8 cellular contexts compared by ENCODE assay signal in the genomic region with DNA sequence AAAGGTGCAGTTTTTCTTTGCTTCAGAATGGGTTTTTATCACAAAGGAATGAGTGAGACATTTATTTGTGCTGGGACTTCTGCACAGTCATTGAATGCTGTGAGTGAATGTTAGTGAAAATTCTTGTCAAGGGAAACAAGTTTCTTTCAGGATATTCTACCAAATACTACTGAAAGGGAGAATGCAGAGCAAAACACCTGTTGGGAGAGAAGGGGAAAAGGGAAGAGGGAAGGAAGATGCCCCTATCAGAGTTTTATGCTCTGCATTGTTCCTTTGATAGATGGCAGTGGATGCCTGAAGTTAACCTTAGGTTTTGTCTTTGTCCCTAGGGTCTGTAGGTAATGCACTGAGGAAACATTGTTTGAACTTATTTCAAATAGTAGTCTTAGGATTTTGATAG. TPM values are rescaled to one million over a fixed set of nuclear protein-coding genes. Genes with fewer than 3 reads are reported as not detected.
DNase-seq lines count a peak whose midpoint lies in the region; ATAC-seq, FAIRE-seq and TF ChIP-seq lines count a peak whose summit lies in the region.
"Had no signal": no experiment of that assay in that cellular context is flagged by ENCODE, and none has a peak within 500 bp of the region (broad histone marks: within the 10 kb centered on the region; RNA-seq: fewer than 3 reads in every experiment).

No MANE protein-coding gene starts in this region.

- H3K9me3 ChIP-seq in HAP-1, result no peaks in the 10 kb centered on the region
- no peaks in the 10 kb centered on the region for H3K9me3 ChIP-seq in vagina

- peak overlapping the region; percentile 53 for H3K27ac Mint-ChIP-seq in activated T-helper 2 cell treated with anti-CD3 and anti-CD28 coated beads, Interferon-gamma antibody, Interleukin-2, Interleukin-4, amounts not matched to agents 10 μg/mL and 5 μg/mL and 100 μg/mL, durations not matched to agents 14 hours and 24 hours and 36 hours
- H3K27ac Mint-ChIP-seq in natural killer cell treated with Interleukin-12 subunit alpha and Interleukin-12 subunit beta and Interleukin-15 and Interleukin-18, amount 100 ng/mL, for 72 hours, result peak overlapping the region; percentile 94 to 98

- H3K4me3 ChIP-seq in HAP-1 (peak overlapping the region; percentile 98; the same call in 1 of the 2 replicates), vagina (no peak overlapping the region)

- H3K36me3 ChIP-seq in HAP-1 (replicated peaks) (peaks cover 16% of the 10 kb centered on the region), vagina (no peaks in the 10 kb centered on the region)

- H3K27ac ChIP-seq in vagina, result no peak overlapping the region
- H3K27ac ChIP-seq: parathyroid adenoma had no signal

- TF ChIP-seq CTCF in vagina (IDR thresholded peaks at IDR 0.05), result no peak

- in situ Hi-C loops in HAP-1 (cut with MboI; ENCODE audit: low sequenced_read_pairs), result no loop called here

- no peaks in the 10 kb centered on the region for H3K9me3 Mint-ChIP-seq in activated T-helper 2 cell treated with anti-CD3 and anti-CD28 coated beads, Interferon-gamma antibody, Interleukin-2, Interleukin-4, amounts not matched to agents 10 μg/mL and 5 μg/mL and 100 μg/mL, durations not matched to agents 14 hours and 24 hours and 36 hours
- no peaks in the 10 kb centered on the region for H3K9me3 Mint-ChIP-seq in natural killer cell treated with Interleukin-12 subunit alpha and Interleukin-12 subunit beta and Interleukin-15 and Interleukin-18, amount 100 ng/mL, for 72 hours

- peaks cover 43% of the 10 kb centered on the region for H3K4me1 Mint-ChIP-seq in activated T-helper 2 cell treated with anti-CD3 and anti-CD28 coated beads, Interferon-gamma antibody, Interleukin-2, Interleukin-4, amounts not matched to agents 10 μg/mL and 5 μg/mL and 100 μg/mL, durations not matched to agents 14 hours and 24 hours and 36 hours (ENCODE audit: low read depth)
- peaks cover 39 to 42% of the 10 kb centered on the region in 2 donors for H3K4me1 Mint-ChIP-seq in natural killer cell treated with Interleukin-12 subunit alpha and Interleukin-12 subunit beta and Interleukin-15 and Interleukin-18, amount 100 ng/mL, for 72 hours (ENCODE audit: low read depth in 2 of 2)

- peaks cover 36% of the 10 kb centered on the region for H3K4me1 ChIP-seq in HAP-1
- H3K4me1 ChIP-seq in vagina, result peaks cover 72% of the 10 kb centered on the region

- H3K36me3 Mint-ChIP-seq in activated T-helper 2 cell treated with anti-CD3 and anti-CD28 coated beads, Interferon-gamma antibody, Interleukin-2, Interleukin-4, amounts not matched to agents 10 μg/mL and 5 μg/mL and 100 μg/mL, durations not matched to agents 14 hours and 24 hours and 36 hours (ENCODE audit: low read depth), result peaks cover 53% of the 10 kb centered on the region
- H3K36me3 Mint-ChIP-seq in natural killer cell treated with Interleukin-12 subunit alpha and Interleukin-12 subunit beta and Interleukin-15 and Interleukin-18, amount 100 ng/mL, for 72 hours, result peaks cover 7% of the 10 kb centered on the region

- no peak for FAIRE-seq in frontal cortex (lab: Jason Lieb, UNC)

- peak overlapping the region; percentile 90 for H3K4me3 Mint-ChIP-seq in activated T-helper 2 cell treated with anti-CD3 and anti-CD28 coated beads, Interferon-gamma antibody, Interleukin-2, Interleukin-4, amounts not matched to agents 10 μg/mL and 5 μg/mL and 100 μg/mL, durations not matched to agents 14 hours and 24 hours and 36 hours (ENCODE audit: low read depth)
- peak overlapping the region; percentile 98 for H3K4me3 Mint-ChIP-seq in natural killer cell treated with Interleukin-12 subunit alpha and Interleukin-12 subunit beta and Interleukin-15 and Interleukin-18, amount 100 ng/mL, for 72 hours

- H3K27me3 Mint-ChIP-seq in activated T-helper 2 cell treated with anti-CD3 and anti-CD28 coated beads, Interferon-gamma antibody, Interleukin-2, Interleukin-4, amounts not matched to agents 10 μg/mL and 5 μg/mL and 100 μg/mL, durations not matched to agents 14 hours and 24 hours and 36 hours (ENCODE audit: low read depth), result no peaks in the 10 kb centered on the region
- no peaks in the 10 kb centered on the region for H3K27me3 Mint-ChIP-seq in natural killer cell treated with Interleukin-12 subunit alpha and Interleukin-12 subunit beta and Interleukin-15 and Interleukin-18, amount 100 ng/mL, for 72 hours

- ATAC-seq in natural killer cell treated with Interleukin-12 subunit alpha and Interleukin-12 subunit beta and Interleukin-15 and Interleukin-18, amount 100 ng/mL, for 72 hours, result no peak
- no peak for ATAC-seq in GM18502 (IDR thresholded peaks at IDR 0.05; ENCODE audit: poor library complexity, unreplicated experiment)

- no peak for TF ChIP-seq POLR2A in vagina (IDR thresholded peaks at IDR 0.05)

- H3K27me3 ChIP-seq in HAP-1 (ENCODE audit: low read depth), result no peaks in the 10 kb centered on the region
- no peaks in the 10 kb centered on the region for H3K27me3 ChIP-seq in vagina

- DNase-seq in HAP-1 (ENCODE audit: low spot score in 2 of 2) (no peak), frontal cortex (ENCODE audit: low spot score in 2 of 2) (no peak), vagina (ENCODE audit: extremely low spot score in 2 of 2) (no peak)
- no peak for DNase-seq in activated T-helper 2 cell treated with anti-CD3 and anti-CD28 coated beads, Interferon-gamma antibody, Interleukin-2, Interleukin-4, amounts not matched to agents 10 μg/mL and 5 μg/mL and 100 μg/mL, durations not matched to agents 14 hours and 24 hours and 36 hours (ENCODE audit: low spot score)
- DNase-seq in natural killer cell treated with Interleukin-12 subunit alpha and Interleukin-12 subunit beta and Interleukin-15 and Interleukin-18, amount 100 ng/mL, for 72 hours (ENCODE audit: low spot score), result no peak
- DNase-seq: NCI-H1436 had no signal

- intact Hi-C loops in activated T-helper 2 cell treated with anti-CD3 and anti-CD28 coated beads, Interferon-gamma antibody, Interleukin-2, Interleukin-4, amounts not matched to agents 10 μg/mL and 5 μg/mL and 100 μg/mL, durations not matched to agents 14 hours and 24 hours and 36 hours (cut with micrococcal nuclease), result no loop called here
- intact Hi-C loops in vagina (cut with DNase I), result loop anchor here (10.0 kb wide), 1 partner anchor 47 kb away; a partner anchor contains a TSS

RNA-seq across cellular contexts. Expression of a gene that starts 3.1 kb away (rescaled TPM):
- 82.7 and 92.5 TPM in 2 replicates for total RNA-seq in activated T-helper 2 cell treated with anti-CD3 and anti-CD28 coated beads, Interferon-gamma antibody, Interleukin-2, Interleukin-4, amounts not matched to agents 10 μg/mL and 5 μg/mL and 100 μg/mL, durations not matched to agents 14 hours and 24 hours and 36 hours
- 100 to 1,000 TPM; 128 to 130 TPM for total RNA-seq in natural killer cell treated with Interleukin-12 subunit alpha and Interleukin-12 subunit beta and Interleukin-15 and Interleukin-18, amount 100 ng/mL, for 72 hours
- total RNA-seq in frontal cortex (67.7 TPM), vagina (47.9 TPM)

RNA-seq across cellular contexts. Expression of a gene that starts 13.0 kb away (rescaled TPM):
- total RNA-seq in activated T-helper 2 cell treated with anti-CD3 and anti-CD28 coated beads, Interferon-gamma antibody, Interleukin-2, Interleukin-4, amounts not matched to agents 10 μg/mL and 5 μg/mL and 100 μg/mL, durations not matched to agents 14 hours and 24 hours and 36 hours, result 22.6 and 23.6 TPM in 2 replicates
- total RNA-seq in natural killer cell treated with Interleukin-12 subunit alpha and Interleukin-12 subunit beta and Interleukin-15 and Interleukin-18, amount 100 ng/mL, for 72 hours, result 10 to 100 TPM; 13.0 to 21.5 TPM
- 3.3 TPM for total RNA-seq in frontal cortex
- total RNA-seq in vagina, result 3.2 TPM

RNA-seq across cellular contexts. Expression of a gene that starts 13.1 kb away (rescaled TPM):
- 150 and 155 TPM in 2 replicates for total RNA-seq in activated T-helper 2 cell treated with anti-CD3 and anti-CD28 coated beads, Interferon-gamma antibody, Interleukin-2, Interleukin-4, amounts not matched to agents 10 μg/mL and 5 μg/mL and 100 μg/mL, durations not matched to agents 14 hours and 24 hours and 36 hours
- 100 to 1,000 TPM; 103 to 333 TPM for total RNA-seq in natural killer cell treated with Interleukin-12 subunit alpha and Interleukin-12 subunit beta and Interleukin-15 and Interleukin-18, amount 100 ng/mL, for 72 hours
- 30.6 TPM for total RNA-seq in frontal cortex
- 112 TPM for total RNA-seq in vagina

RNA-seq across cellular contexts. Expression of a gene that starts 43.9 kb away (rescaled TPM):
- 12.3 and 12.4 TPM in 2 replicates for total RNA-seq in activated T-helper 2 cell treated with anti-CD3 and anti-CD28 coated beads, Interferon-gamma antibody, Interleukin-2, Interleukin-4, amounts not matched to agents 10 μg/mL and 5 μg/mL and 100 μg/mL, durations not matched to agents 14 hours and 24 hours and 36 hours
- total RNA-seq in natural killer cell treated with Interleukin-12 subunit alpha and Interleukin-12 subunit beta and Interleukin-15 and Interleukin-18, amount 100 ng/mL, for 72 hours, result 10 to 100 TPM in 1 of 2 donors, 1 to 10 TPM in 1; 5.2 to 16.8 TPM
- total RNA-seq in frontal cortex (5.7 TPM), vagina (12.0 TPM)

RNA-seq across cellular contexts. Expression of a gene that starts 53.6 kb away (rescaled TPM):
- total RNA-seq in activated T-helper 2 cell treated with anti-CD3 and anti-CD28 coated beads, Interferon-gamma antibody, Interleukin-2, Interleukin-4, amounts not matched to agents 10 μg/mL and 5 μg/mL and 100 μg/mL, durations not matched to agents 14 hours and 24 hours and 36 hours, result 23.2 TPM in 2 replicates
- 10 to 100 TPM; 10.5 to 22.6 TPM for total RNA-seq in natural killer cell treated with Interleukin-12 subunit alpha and Interleukin-12 subunit beta and Interleukin-15 and Interleukin-18, amount 100 ng/mL, for 72 hours
- total RNA-seq in frontal cortex (3.3 TPM), vagina (2.7 TPM)
